Comparison of ENCODE assay signal across 8 cellular contexts in the genomic region with DNA sequence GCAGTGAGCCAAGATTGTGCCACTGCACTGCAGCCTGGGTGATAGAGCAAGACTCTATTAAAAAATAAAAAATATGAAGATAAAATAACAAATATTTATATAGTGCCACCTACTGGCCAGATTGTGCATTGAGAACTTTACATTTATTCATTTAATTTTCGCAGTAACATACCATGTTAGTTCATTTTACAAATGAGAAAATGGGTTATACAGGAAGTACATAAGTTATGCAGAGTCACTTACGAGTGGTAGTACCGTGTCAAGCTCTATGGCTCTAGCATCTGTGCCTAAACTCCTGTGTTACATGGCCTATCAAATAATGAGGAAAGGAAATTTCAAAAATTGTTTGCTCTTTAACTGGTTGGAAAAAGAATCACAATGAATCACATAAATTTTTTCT. TPM values are rescaled to one million over a fixed set of nuclear protein-coding genes. Genes with fewer than 3 reads are reported as not detected.
DNase-seq lines count a peak whose midpoint lies in the region; ATAC-seq, FAIRE-seq and TF ChIP-seq lines count a peak whose summit lies in the region.

No MANE protein-coding gene starts in this region.

- no peaks in the 10 kb centered on the region for H3K4me1 ChIP-seq in lower lobe of right lung

- FAIRE-seq in HTR-8/SVneo (lab: Jason Lieb, UNC) = no peak
- no peak for FAIRE-seq in GM19239 (lab: Jason Lieb, UNC)

- intact Hi-C loops in lower lobe of right lung (cut with DNase I) = no loop called here

- no peak overlapping the region for H3K27ac ChIP-seq in lower lobe of right lung

- no peaks in the 10 kb centered on the region for H3K9me3 ChIP-seq in lower lobe of right lung

- peak; percentile 75 for TF ChIP-seq CTCF in lower lobe of right lung (IDR thresholded peaks at IDR 0.05)

- DNase-seq in DMS53 (lab: John Stamatoyannopoulos, UW) (peak; percentile 0), DMS53 treated with DMSO at 0.1 percent for 48 hours (lab: John Stamatoyannopoulos, UW; ENCODE audit: unreplicated experiment) (no peak), HTR-8/SVneo (ENCODE audit: insufficient read length, low spot score) (peak; percentile 10), astrocyte of the hippocampus (ENCODE audit: low read depth, low spot score) (peak; percentile 15), lower lobe of right lung (no peak), SHP77 treated with DMSO at 0.1 percent for 48 hours (lab: John Stamatoyannopoulos, UW) (no peak), GM19239 (ENCODE audit: insufficient read length, low spot score) (no peak)

- H3K4me3 ChIP-seq in lower lobe of right lung = no peak overlapping the region

- peaks cover 100% of the 10 kb centered on the region for H3K36me3 ChIP-seq in lower lobe of right lung

- ATAC-seq in lower lobe of right lung (peak in 1 of 2 donors; percentile 35), GM21390 (IDR thresholded peaks at IDR 0.05; ENCODE audit: unreplicated experiment) (no peak)

- H3K27me3 ChIP-seq in lower lobe of right lung (ENCODE audit: low read depth) = no peaks in the 10 kb centered on the region

RNA-seq across cellular contexts. Expression of a gene that starts 27.9 kb away (rescaled TPM):
- total RNA-seq in lower lobe of right lung = 39.2 TPM

Comparison
In these comparisons a context has a peak if more than half of its experiments do, and no peak if none do; other contexts are left out.
1. DNase-seq: peak in DMS53 (single experiment), HTR-8/SVneo (single experiment) and astrocyte of the hippocampus (single experiment); none in DMS53 treated with DMSO at 0.1 percent for 48 hours (single experiment), lower lobe of right lung (single experiment), SHP77 treated with DMSO at 0.1 percent for 48 hours (single experiment) and GM19239 (single experiment).